25 cellular contexts compared by ENCODE assay signal in the genomic region with DNA sequence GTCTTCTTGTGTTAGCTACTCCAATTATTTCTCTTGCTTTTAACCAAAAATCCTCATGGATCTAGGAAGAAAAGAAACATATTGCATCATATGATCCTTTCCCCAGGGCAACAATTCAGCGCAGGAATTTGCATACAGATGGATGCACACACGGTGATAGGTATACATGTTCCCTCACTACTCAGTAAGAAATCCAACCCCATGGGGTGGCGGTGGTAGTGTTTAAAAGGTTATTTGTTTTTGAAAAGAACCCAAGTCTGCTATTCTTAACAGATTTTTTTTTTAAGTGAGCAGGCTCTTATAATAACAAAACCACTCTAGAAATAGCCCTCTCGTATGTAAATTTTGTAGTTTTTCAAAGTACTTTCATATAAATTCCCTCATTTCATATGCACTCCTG. TPM values are rescaled to one million over a fixed set of nuclear protein-coding genes. Genes with fewer than 3 reads are reported as not detected.
DNase-seq lines count a peak whose midpoint lies in the region; ATAC-seq, FAIRE-seq and TF ChIP-seq lines count a peak whose summit lies in the region.
"Had no signal": no experiment of that assay in that cellular context is flagged by ENCODE, and none has a peak within 500 bp of the region (broad histone marks: within the 10 kb centered on the region; RNA-seq: fewer than 3 reads in every experiment).

No MANE protein-coding gene starts in this region.

- no peak for FAIRE-seq in H1 (lab: Jason Lieb, UNC)
- FAIRE-seq: GM12891 had no signal

- 5% methylated on average over 4 of the region's 4 CpGs; no CpG with 5 or more reads in 1 of the 2 experiments for WGBS in H1 (ENCODE audit: extremely low coverage in 1 of 2, insufficient coverage in 1 of 2, insufficient read length in 1 of 2, insufficient replicate concordance in 2 of 2, low coverage in 1 of 2, low lambda C conversion rate in 2 of 2, missing lambda C conversion rate in 1 of 2), 2 experiments

- no peak overlapping the region; the same call in 1 of the 2 replicates for H2BK12ac ChIP-seq in H1 (ENCODE audit: low read depth, low read length)

- no peak overlapping the region for H3K18ac ChIP-seq in H1 (ENCODE audit: extremely low read depth, low read length)

- POLR2A ChIA-PET in H1 (lab: Charles Lee; ENCODE audit: partially characterized antibody): interaction anchor here (1.6 to 5.3 kb wide), 2 partner anchors 8 to 12 kb away, joined by 7 to 36 read pairs; no protein-coding TSS in a partner anchor

- H2BK120ac ChIP-seq in H1 (replicated peaks; ENCODE audit: low read depth, low read length): no peak overlapping the region

- no peak for TF ChIP-seq RAD21 in H1 (IDR thresholded peaks at IDR 0.05 in 1 of 2, conservative IDR thresholded peaks at IDR 0.05 in 1 of 2; ENCODE audit: low read depth in 2 of 2, low read length in 2 of 2)

- TF ChIP-seq POLR2A in H1 (IDR thresholded peaks at IDR 0.05; ENCODE audit: control extremely low read depth in 1 of 2, low read depth in 2 of 2, low read length in 2 of 2) (no peak), breast epithelium (IDR thresholded peaks at IDR 0.05) (no peak)

- intact Hi-C loops in breast epithelium (cut with DNase I; ENCODE audit: low total_unique reads): no loop called here

- H3K79me2 ChIP-seq in H1 (ENCODE audit: control insufficient read depth in 1 of 2, insufficient read depth in 2 of 2, low read length in 2 of 2) (peaks cover 0 to 5% of the 10 kb centered on the region in 2 experiments; a peak in 2 of 4 replicates), Karpas-422 (ENCODE audit: low read length) (no peaks in the 10 kb centered on the region)

- H3K27me3 ChIP-seq in HAP-1 (ENCODE audit: low read depth) (no peaks in the 10 kb centered on the region), H1 (replicated peaks in 1 of 4; ENCODE audit: control insufficient read depth in 3 of 4, extremely low read depth in 1 of 4, insufficient read depth in 3 of 4, low read length in 3 of 4) (peaks cover 0 to 3% (median 0%) of the 10 kb centered on the region in 4 experiments; a peak in 3 of 7 replicates), breast epithelium (peaks cover 0 to 21% of the 10 kb centered on the region in 2 donors), Karpas-422 (ENCODE audit: low read length) (no peaks in the 10 kb centered on the region)

- peak overlapping the region; percentile 31 for H4K5ac ChIP-seq in H1 (ENCODE audit: insufficient read length, low read depth, low read length)

- peak in 2 of 3 experiments; percentile 3 to 27 for DNase-seq in NCI-H1417 (lab: John Stamatoyannopoulos, UW)
- no peak for DNase-seq in NCI-H1417 treated with DMSO at 0.1 percent for 48 hours (lab: John Stamatoyannopoulos, UW)
- DNase-seq in HAP-1 (ENCODE audit: low spot score in 2 of 2): peak; percentile 83 to 97
- peak; percentile 73 for DNase-seq in NCI-H146 treated with DMSO at 0.1 percent for 48 hours (lab: John Stamatoyannopoulos, UW; ENCODE audit: unreplicated experiment)
- DNase-seq in H1 (ENCODE audit: low read depth in 1 of 2, low spot score in 2 of 2): no peak
- DNase-seq in breast epithelium (ENCODE audit: low spot score in 2 of 2): no peak
- DNase-seq in Karpas-422: no peak
- DNase-seq: ACHN; CD4-positive, alpha-beta T cell; DND-41; GM23248; KBM-7; NCI-H1092; NCI-H187; NCI-H2171; NCI-H69; NK-92 treated with Interleukin-12 subunit alpha and Interleukin-12 subunit beta, amount 100 ng/mL, for 24 hours; SJCRH30; T-cell had no signal

- H2BK5ac ChIP-seq in H1 (ENCODE audit: low read depth, low read length): peak overlapping the region; percentile 91; the same call in 1 of the 2 replicates

- H3K4me2 ChIP-seq in H1 (ENCODE audit: insufficient read depth in 1 of 2, low read depth in 2 of 2, low read length in 2 of 2) (peak overlapping the region; percentile 51 to 68), Karpas-422 (ENCODE audit: low read depth, low read length, poor library complexity, severe bottlenecking) (no peak overlapping the region)
- H3K4me2 ChIP-seq: BLaER1 had no signal

- H2AFZ ChIP-seq in H1 (ENCODE audit: low read length) (no peak overlapping the region), Karpas-422 (ENCODE audit: low read length) (no peak overlapping the region)
- H2AFZ ChIP-seq: GM23248 had no signal

- peaks cover 0 to 3% of the 10 kb centered on the region in 2 experiments for H4K20me1 ChIP-seq in H1 (replicated peaks in 1 of 2; ENCODE audit: control insufficient read depth in 1 of 2, insufficient read depth in 2 of 2, low read length in 2 of 2)
- H4K20me1 ChIP-seq in Karpas-422 (ENCODE audit: insufficient read depth, low read depth, low read length): no peaks in the 10 kb centered on the region
- H4K20me1 ChIP-seq: BLaER1 had no signal

- no peak for ATAC-seq in GM18502 (IDR thresholded peaks at IDR 0.05; ENCODE audit: poor library complexity, unreplicated experiment)
- ATAC-seq: Panc1, T-cell had no signal

- peak overlapping the region; percentile 28 for H4K91ac ChIP-seq in H1 (replicated peaks; ENCODE audit: insufficient read length, low read length)

- H3K9me2 ChIP-seq in Karpas-422 (replicated peaks; ENCODE audit: insufficient read depth, low read length): no peaks in the 10 kb centered on the region

- no peaks in the 10 kb centered on the region for H3K79me1 ChIP-seq in H1 (ENCODE audit: low read depth, low read length)

- no peak for TF ChIP-seq CTCF in H1 (IDR thresholded peaks at IDR 0.05; ENCODE audit: control extremely low read depth in 1 of 3, insufficient read depth in 1 of 3, low read depth in 1 of 3, low read length in 3 of 3)
- TF ChIP-seq CTCF in breast epithelium (IDR thresholded peaks at IDR 0.05): no peak

- H3K4me1 ChIP-seq in HAP-1 (peaks cover 30% of the 10 kb centered on the region), H1 (replicated peaks in 1 of 4; ENCODE audit: control insufficient read depth in 3 of 4, insufficient read depth in 4 of 4, low read length in 3 of 4) (peaks cover 0 to 21% (median 14%) of the 10 kb centered on the region in 4 experiments; a peak in 5 of 7 replicates), breast epithelium (no peaks in the 10 kb centered on the region), Karpas-422 (ENCODE audit: low read length) (no peaks in the 10 kb centered on the region)
- H3K4me1 ChIP-seq: SJCRH30 had no signal

- H3K4me3 ChIP-seq in HAP-1 (no peak overlapping the region), H1 (ENCODE audit: extremely low read depth in 1 of 4, insufficient read depth in 2 of 4, low read depth in 3 of 4, low read length in 4 of 4) (peak overlapping the region in 1 of 4 experiments; percentile 29; a peak in 1 of 8 replicates), breast epithelium (no peak overlapping the region), Karpas-422 (ENCODE audit: low read length) (no peak overlapping the region)
- H3K4me3 ChIP-seq: BLaER1, GM23248, SJCRH30 had no signal

- H2BK15ac ChIP-seq in H1 (ENCODE audit: low read length): no peak overlapping the region

- no peak for TF ChIP-seq EP300 in H1 (IDR thresholded peaks at IDR 0.05; ENCODE audit: borderline replicate concordance in 1 of 2, low read depth in 2 of 2, low read length in 2 of 2)

- H3K9ac ChIP-seq in H1 (replicated peaks in 1 of 4; ENCODE audit: extremely low read depth in 1 of 4, low read depth in 3 of 4, low read length in 3 of 4) (no peak overlapping the region), Karpas-422 (ENCODE audit: low read length) (no peak overlapping the region)
- H3K9ac ChIP-seq: BLaER1, GM23248 had no signal

- H3K4ac ChIP-seq in H1 (replicated peaks; ENCODE audit: insufficient read length, low read depth, low read length): no peak overlapping the region

- H3K9me3 ChIP-seq in HAP-1 (no peaks in the 10 kb centered on the region), H1 (ENCODE audit: insufficient read depth in 2 of 2, low read depth in 1 of 2, low read length in 1 of 2) (peaks cover 5 to 8% of the 10 kb centered on the region in 2 experiments; a peak in 3 of 4 replicates), breast epithelium (no peaks in the 10 kb centered on the region), Karpas-422 (ENCODE audit: low read length) (no peaks in the 10 kb centered on the region)
- H3K9me3 ChIP-seq: BLaER1, SJCRH30 had no signal

- in situ Hi-C loops in HAP-1 (cut with MboI; ENCODE audit: low sequenced_read_pairs): no loop called here

- H3K27ac ChIP-seq in H1 (ENCODE audit: low read depth, low read length) (no peak overlapping the region), breast epithelium (no peak overlapping the region), Karpas-422 (ENCODE audit: low read length) (no peak overlapping the region)
- H3K27ac ChIP-seq: 22Rv1, BLaER1, GM23248, SJCRH30 had no signal

- CTCF ChIA-PET in H1 (lab: Charles Lee; ENCODE audit: partially characterized antibody): interaction anchor here (0.6 to 2.1 kb wide), 8 partner anchors 10 to 147 kb away, joined by 3 to 14 read pairs (median 6); no protein-coding TSS in a partner anchor

- no peak overlapping the region for H2BK20ac ChIP-seq in H1 (ENCODE audit: low read length)

- no peaks in the 10 kb centered on the region for H3K36me3 ChIP-seq in HAP-1 (replicated peaks)
- H3K36me3 ChIP-seq in H1 (ENCODE audit: control insufficient read depth in 2 of 4, insufficient read depth in 4 of 4, low read length in 3 of 4): no peaks in the 10 kb centered on the region
- H3K36me3 ChIP-seq in breast epithelium: no peaks in the 10 kb centered on the region
- no peaks in the 10 kb centered on the region for H3K36me3 ChIP-seq in Karpas-422 (ENCODE audit: insufficient read depth, low read length)
- H3K36me3 ChIP-seq: BLaER1, SJCRH30 had no signal

- H3K56ac ChIP-seq in H1 (replicated peaks; ENCODE audit: insufficient read length, low read depth, low read length): peak overlapping the region; percentile 3

- no peak overlapping the region for H3K14ac ChIP-seq in H1 (ENCODE audit: insufficient read length)

- no peak overlapping the region for H3K23ac ChIP-seq in H1 (ENCODE audit: insufficient read length)

- peaks cover 4% of the 10 kb centered on the region for H3K23me2 ChIP-seq in H1 (ENCODE audit: low read depth, low read length)

- H2AK5ac ChIP-seq in H1 (ENCODE audit: low read depth, low read length): no peak overlapping the region

- H4K8ac ChIP-seq in H1 (ENCODE audit: extremely low read depth, insufficient read depth, low read length): no peak overlapping the region

TF ChIP-seq in H1, 55 proteins besides CTCF, POLR2A, EP300 and RAD21 (continues in another document):
- TF ChIP-seq BACH1 (IDR thresholded peaks at IDR 0.05; ENCODE audit: low read length): no peak
- no peak for TF ChIP-seq GTF2F1 (IDR thresholded peaks at IDR 0.05; ENCODE audit: borderline replicate concordance, low read depth, low read length)

RNA-seq across cellular contexts. Expression of gene SYN3, which starts 4.2 kb away (rescaled TPM):
- 20.4 and 21.8 TPM in 2 replicates for total RNA-seq in H1 (2021; fragmentation: NEBNext Ultra II Directional; extraction: Animal tissue kit (Norgen Biotek cat#: 25700))
- polyA plus RNA-seq in H1 (2011; rRNA removed): 12.0 and 20.3 TPM in 2 replicates
- 8.6 TPM for polyA plus RNA-seq in H1 (2011; cell fraction: cytosol; rRNA removed)
- polyA plus RNA-seq in H1 (2011; cell fraction: nucleus; rRNA removed): 48.1 TPM
- polyA plus RNA-seq in H1 (2012, experiment 1 of 2): 10.1 to 16.8 TPM (median 13.1 TPM) in 4 replicates
- 5.4 TPM for polyA plus RNA-seq in H1 (2012, experiment 2 of 2)
- 5.1 TPM for polyA plus RNA-seq in H1 (2013, experiment 1 of 2)
- polyA plus RNA-seq in H1 (2013, experiment 2 of 2): 4.9 TPM
- polyA minus RNA-seq in H1 (2011; rRNA and poly(A)+ RNA removed): 61.7 and 77.8 TPM in 2 replicates
- polyA minus RNA-seq in H1 (2011; cell fraction: cytosol; rRNA and poly(A)+ RNA removed): 21.0 TPM
- polyA minus RNA-seq in H1 (2011; cell fraction: nucleus; rRNA and poly(A)+ RNA removed): 156 TPM
- total RNA-seq in breast epithelium: under 1 TPM; under 0.01 to 0.29 (median 0.16) TPM
- total RNA-seq in Karpas-422 (2014; rRNA removed; shearing (Covaris generic); ENCODE audit: low replicate concordance): not detected in 2 replicates
- total RNA-seq: CD4-positive, alpha-beta T cell; G401; GM23248 had no signal

Comparison
In these comparisons a context has a peak if more than half of its experiments do, and no peak if none do; other contexts are left out.
1. DNase-seq: peak in NCI-H1417 (2 of 3), HAP-1 (2 of 2) and NCI-H146 treated with DMSO at 0.1 percent for 48 hours (single experiment); none in NCI-H1417 treated with DMSO at 0.1 percent for 48 hours (single experiment), H1 (0 of 2), breast epithelium (0 of 2) and Karpas-422 (single experiment).
2. RNA of gene SYN3, which starts 4.2 kb away (total RNA-seq): 20.4 to 21.8 TPM in H1; under 0.01 to 0.29 TPM in breast epithelium and not detected in Karpas-422; every median in the first group is over 10 times any median in the second.